In genomic region chr1:182249201-182249676, GRCh38 we compare ENCODE assay signal across 7 cellular contexts.
DNase-seq lines count a peak whose midpoint lies in the region; ATAC-seq and FAIRE-seq lines count a peak whose summit lies in the region.

No MANE protein-coding gene starts in this region.

- DNase-seq in T-helper 2 cell treated with Interferon-gamma antibody and Interleukin-4, amounts not matched to agents 5 μg/mL and 100 μg/mL, for 36 hours (ENCODE audit: low spot score): peak; percentile 60
- peak; percentile 75 for DNase-seq in stimulated activated CD4-positive, alpha-beta T cell treated with anti-CD3 and anti-CD28 coated beads, Interleukin-1b, Interleukin-23, amount 100 ng/mL, for 48 hours
- DNase-seq in NCI-H345 treated with DMSO at 0.1 percent for 48 hours (lab: John Stamatoyannopoulos, UW; ENCODE audit: unreplicated experiment): no peak
- DNase-seq in NCI-H1436 treated with DMSO at 0.1 percent for 48 hours (lab: John Stamatoyannopoulos, UW): no peak
- DNase-seq in frontal cortex (ENCODE audit: low spot score in 2 of 2): no peak

- peaks cover 12% of the 10 kb centered on the region for H3K4me1 Mint-ChIP-seq in T-helper 2 cell treated with Interferon-gamma antibody and Interleukin-4, amounts not matched to agents 5 μg/mL and 100 μg/mL, for 36 hours (ENCODE audit: low read depth)

- H3K36me3 Mint-ChIP-seq in T-helper 2 cell treated with Interferon-gamma antibody and Interleukin-4, amounts not matched to agents 5 μg/mL and 100 μg/mL, for 36 hours (ENCODE audit: low read depth): no peaks in the 10 kb centered on the region

- no peak for FAIRE-seq in frontal cortex (lab: Jason Lieb, UNC)

- ATAC-seq in GM19023 (IDR thresholded peaks at IDR 0.05; ENCODE audit: unreplicated experiment) (peak; percentile 69), HG02610 (IDR thresholded peaks at IDR 0.05; ENCODE audit: unreplicated experiment) (peak; percentile 89)

- H3K27ac Mint-ChIP-seq in T-helper 2 cell treated with Interferon-gamma antibody and Interleukin-4, amounts not matched to agents 5 μg/mL and 100 μg/mL, for 36 hours: peak overlapping the region; percentile 54

- no peaks in the 10 kb centered on the region for H3K27me3 Mint-ChIP-seq in T-helper 2 cell treated with Interferon-gamma antibody and Interleukin-4, amounts not matched to agents 5 μg/mL and 100 μg/mL, for 36 hours (ENCODE audit: low read depth)

- H3K4me3 Mint-ChIP-seq in T-helper 2 cell treated with Interferon-gamma antibody and Interleukin-4, amounts not matched to agents 5 μg/mL and 100 μg/mL, for 36 hours: peak overlapping the region; percentile 11

- H3K9me3 Mint-ChIP-seq in T-helper 2 cell treated with Interferon-gamma antibody and Interleukin-4, amounts not matched to agents 5 μg/mL and 100 μg/mL, for 36 hours: no peaks in the 10 kb centered on the region

Comparison
In these comparisons a context has a peak if more than half of its experiments do, and no peak if none do; other contexts are left out.
1. DNase-seq: peak in T-helper 2 cell treated with Interferon-gamma antibody and Interleukin-4, amounts not matched to agents 5 μg/mL and 100 μg/mL, for 36 hours (single experiment) and stimulated activated CD4-positive, alpha-beta T cell treated with anti-CD3 and anti-CD28 coated beads, Interleukin-1b, Interleukin-23, amount 100 ng/mL, for 48 hours (single experiment); none in NCI-H345 treated with DMSO at 0.1 percent for 48 hours (single experiment), NCI-H1436 treated with DMSO at 0.1 percent for 48 hours (single experiment) and frontal cortex (0 of 2).